1 cellular context compared by ENCODE assay signal in the genomic region with DNA sequence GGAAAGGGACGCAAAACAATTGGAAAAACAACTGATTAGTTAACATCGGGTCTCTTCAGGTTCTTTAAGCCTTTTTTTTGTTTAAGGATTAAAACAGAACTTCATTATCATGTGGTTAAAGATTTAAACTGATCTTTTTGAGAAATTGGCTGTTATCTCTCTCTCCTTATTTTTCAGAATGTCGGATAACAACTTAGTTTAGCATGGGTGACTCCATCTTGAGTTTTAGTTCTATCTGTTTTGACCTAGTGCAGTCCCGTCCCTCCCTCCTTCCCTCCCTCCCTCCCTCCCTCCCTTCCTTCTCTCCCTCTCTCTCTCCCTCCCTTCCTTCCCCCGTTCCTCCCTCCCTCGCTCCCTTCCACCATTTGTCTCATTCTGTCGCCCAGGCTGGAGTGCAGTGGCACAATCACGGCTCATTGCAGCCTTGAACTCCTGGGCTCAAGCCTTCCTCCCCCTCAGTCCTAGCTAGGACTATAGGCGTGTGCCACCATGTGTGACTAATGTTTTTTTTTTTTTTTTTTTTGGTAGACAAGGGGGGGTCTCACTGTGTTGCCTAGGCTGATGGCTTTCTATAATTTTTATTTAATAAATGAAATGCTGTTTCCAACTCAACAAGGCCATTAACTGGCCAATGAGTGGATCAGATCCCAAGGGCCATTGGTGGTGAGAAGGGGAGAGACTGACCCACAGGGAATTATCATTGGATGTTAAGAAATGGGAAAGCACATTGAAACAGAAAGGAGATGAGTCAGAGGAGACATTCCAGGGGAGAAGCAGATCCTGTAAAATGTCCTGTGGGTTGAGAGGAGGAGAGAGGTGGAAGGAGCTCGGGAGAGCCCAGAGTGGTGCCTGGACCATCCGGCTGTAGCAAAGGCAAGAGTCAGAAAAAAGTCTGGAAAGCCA.
A peak's percentile ranks its signal among the peaks of the same experiment; 100 is the strongest.
TF ChIP-seq lines count a peak whose summit lies in the region.

No MANE protein-coding gene starts in this region.

TF ChIP-seq in K562, 482 proteins besides CTCF, POLR2A, EP300 and RAD21 (continued from another document):
- TF ChIP-seq, protein P1, sequence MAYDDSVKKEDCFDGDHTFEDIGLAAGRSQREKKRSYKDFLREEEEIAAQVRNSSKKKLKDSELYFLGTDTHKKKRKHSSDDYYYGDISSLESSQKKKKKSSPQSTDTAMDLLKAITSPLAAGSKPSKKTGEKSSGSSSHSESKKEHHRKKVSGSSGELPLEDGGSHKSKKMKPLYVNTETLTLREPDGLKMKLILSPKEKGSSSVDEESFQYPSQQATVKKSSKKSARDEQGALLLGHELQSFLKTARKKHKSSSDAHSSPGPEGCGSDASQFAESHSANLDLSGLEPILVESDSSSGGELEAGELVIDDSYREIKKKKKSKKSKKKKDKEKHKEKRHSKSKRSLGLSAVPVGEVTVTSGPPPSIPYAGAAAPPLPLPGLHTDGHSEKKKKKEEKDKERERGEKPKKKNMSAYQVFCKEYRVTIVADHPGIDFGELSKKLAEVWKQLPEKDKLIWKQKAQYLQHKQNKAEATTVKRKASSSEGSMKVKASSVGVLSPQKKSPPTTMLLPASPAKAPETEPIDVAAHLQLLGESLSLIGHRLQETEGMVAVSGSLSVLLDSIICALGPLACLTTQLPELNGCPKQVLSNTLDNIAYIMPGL (CRISPR knock-in tag; IDR thresholded peaks at IDR 0.05): no peak
- TF ChIP-seq TAF15 (IDR thresholded peaks at IDR 0.05; ENCODE audit: low read depth, low read length): no peak
- TF ChIP-seq HDGF (IDR thresholded peaks at IDR 0.05): no peak
- TF ChIP-seq ZNF586 (CRISPR knock-in tag; conservative IDR thresholded peaks at IDR 0.05): no peak
- TF ChIP-seq ZNF584 (CRISPR knock-in tag; IDR thresholded peaks at IDR 0.05; ENCODE audit: low read depth): 0 out of 2 replicates have a peak, but pooled peaks have one; percentile 55
- TF ChIP-seq ZNF41 (CRISPR knock-in tag; conservative IDR thresholded peaks at IDR 0.05): no peak
- TF ChIP-seq MAFF (IDR thresholded peaks at IDR 0.05; ENCODE audit: low read length): no peak
